20 cellular contexts compared by ENCODE assay signal in the genomic region with DNA sequence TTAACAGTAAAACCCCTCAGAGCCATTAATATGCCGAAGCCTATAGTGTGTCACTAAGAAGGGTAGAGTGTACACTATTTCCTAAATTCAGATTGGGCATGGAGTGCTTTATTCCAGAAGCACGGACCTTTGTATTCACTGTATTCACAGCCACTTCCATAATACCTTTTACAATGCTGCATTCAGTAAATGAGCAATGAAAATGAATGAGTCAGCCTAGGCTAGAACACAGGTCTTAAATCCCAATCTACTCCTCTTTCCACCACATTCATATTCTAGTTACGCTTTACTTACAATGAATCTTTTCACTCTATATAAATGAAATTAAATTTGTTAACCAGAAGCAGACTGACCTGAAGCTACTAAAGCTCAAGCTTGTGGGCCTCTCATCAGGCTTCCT. TPM values are rescaled to one million over a fixed set of nuclear protein-coding genes. Genes with fewer than 3 reads are reported as not detected.
DNase-seq lines count a peak whose midpoint lies in the region; ATAC-seq and TF ChIP-seq lines count a peak whose summit lies in the region.
"Had no signal": no experiment of that assay in that cellular context is flagged by ENCODE, and none has a peak within 500 bp of the region (broad histone marks: within the 10 kb centered on the region; RNA-seq: fewer than 3 reads in every experiment).

No MANE protein-coding gene starts in this region.

- peak; percentile 13 to 96 for DNase-seq in HAP-1 (ENCODE audit: low spot score in 2 of 2)
- DNase-seq in SK-MEL-5 (ENCODE audit: low read depth, low spot score): peak; percentile 42
- peak; percentile 11 for DNase-seq in epithelial cell of esophagus (ENCODE audit: low read depth)
- DNase-seq in NCI-H510A treated with DMSO at 0.1 percent for 48 hours (lab: John Stamatoyannopoulos, UW): no peak
- no peak for DNase-seq in aorta
- no peak for DNase-seq in DMS53 (lab: John Stamatoyannopoulos, UW)
- no peak for DNase-seq in NCI-H2196 (lab: John Stamatoyannopoulos, UW; ENCODE audit: unreplicated experiment)
- DNase-seq: ACHN; C1 segment of cervical spinal cord; CD8-positive, alpha-beta memory T cell; DMS79 treated with DMSO at 0.1 percent for 48 hours; H7; NCI-H1105 treated with DMSO at 0.1 percent for 48 hours; NCI-H1694; NCI-H2081 treated with DMSO at 0.1 percent for 48 hours; NCI-H748 treated with DMSO at 0.1 percent for 48 hours; NK-92 treated with Interleukin-12 subunit alpha and Interleukin-12 subunit beta, amount 100 ng/mL, for 24 hours; RPMI8226; SHP77 treated with DMSO at 0.1 percent for 48 hours had no signal

- H3K4me1 ChIP-seq in HAP-1: peaks cover 13% of the 10 kb centered on the region
- H3K4me1 ChIP-seq in aorta (ENCODE audit: control insufficient read depth in 1 of 2, insufficient read depth in 2 of 2, low read length in 2 of 2): peaks cover 0 to 1% of the 10 kb centered on the region in 2 donors

- no peak for ATAC-seq in aorta (ENCODE audit: low FRiP score)
- ATAC-seq: K562 had no signal

- intact Hi-C loops in aorta (cut with DNase I): no loop called here

- H3K36me3 ChIP-seq in HAP-1 (replicated peaks): no peaks in the 10 kb centered on the region
- peaks cover 0 to 2% of the 10 kb centered on the region in 2 donors for H3K36me3 ChIP-seq in aorta (ENCODE audit: control insufficient read depth in 1 of 2, insufficient read depth in 2 of 2, low read length in 1 of 2)

- WGBS in aorta, 2 donors: 92 to 94% methylated on average over 3 of the region's 3 CpGs

- no peaks in the 10 kb centered on the region for H3K27me3 ChIP-seq in HAP-1 (ENCODE audit: low read depth)
- no peaks in the 10 kb centered on the region for H3K27me3 ChIP-seq in aorta (ENCODE audit: control insufficient read depth in 1 of 2, insufficient read depth in 2 of 2, low read length in 1 of 2)

- no peak for TF ChIP-seq CTCF in epithelial cell of esophagus (IDR thresholded peaks at IDR 0.05; ENCODE audit: insufficient read depth, low read depth, low read length, missing control alignments)

- H3K9me3 ChIP-seq in HAP-1 (no peaks in the 10 kb centered on the region), aorta (ENCODE audit: control insufficient read depth, low read length) (no peaks in the 10 kb centered on the region)

- in situ Hi-C loops in HAP-1 (cut with MboI; ENCODE audit: low sequenced_read_pairs) (no loop called here), SK-MEL-5 (cut with HindIII; ENCODE audit: low pct_unique_long_range_greater_than_20kb, low sequenced_read_pairs) (no loop called here)

- no peak overlapping the region for H3K4me3 ChIP-seq in HAP-1
- H3K4me3 ChIP-seq in epithelial cell of esophagus (ENCODE audit: low read length): no peak overlapping the region
- no peak overlapping the region for H3K4me3 ChIP-seq in aorta (ENCODE audit: low read length in 2 of 2)
- H3K4me3 ChIP-seq: K562 had no signal

- no peak overlapping the region for H3K27ac ChIP-seq in aorta (ENCODE audit: low read depth in 1 of 2, low read length in 2 of 2)

RNA-seq across cellular contexts. Expression of a gene that starts 13.0 kb away (rescaled TPM):
- 13.1 and 14.3 TPM in 2 replicates for total RNA-seq in SK-MEL-5 (2014; rRNA removed; shearing (Covaris generic))
- polyA plus RNA-seq in SK-MEL-5 (2015; cell fraction: cytosol; rRNA removed): 6.4 and 9.5 TPM in 2 replicates
- polyA plus RNA-seq in SK-MEL-5 (2015; cell fraction: nucleus; rRNA removed): 80.1 and 102 TPM in 2 replicates
- total RNA-seq in aorta: 10 to 100 TPM; 16.1 to 18.4 TPM
- 10 to 100 TPM in 1 of 2 donors, 1 to 10 TPM in 1; 6.8 to 15.1 TPM for polyA plus RNA-seq in aorta

Comparison
In these comparisons a context has a peak if more than half of its experiments do, and no peak if none do; other contexts are left out.
1. DNase-seq: peak in HAP-1 (2 of 2), SK-MEL-5 (single experiment) and epithelial cell of esophagus (single experiment); none in NCI-H510A treated with DMSO at 0.1 percent for 48 hours (single experiment), aorta (0 of 2), DMS53 (single experiment) and NCI-H2196 (single experiment).